In the genomic region with DNA sequence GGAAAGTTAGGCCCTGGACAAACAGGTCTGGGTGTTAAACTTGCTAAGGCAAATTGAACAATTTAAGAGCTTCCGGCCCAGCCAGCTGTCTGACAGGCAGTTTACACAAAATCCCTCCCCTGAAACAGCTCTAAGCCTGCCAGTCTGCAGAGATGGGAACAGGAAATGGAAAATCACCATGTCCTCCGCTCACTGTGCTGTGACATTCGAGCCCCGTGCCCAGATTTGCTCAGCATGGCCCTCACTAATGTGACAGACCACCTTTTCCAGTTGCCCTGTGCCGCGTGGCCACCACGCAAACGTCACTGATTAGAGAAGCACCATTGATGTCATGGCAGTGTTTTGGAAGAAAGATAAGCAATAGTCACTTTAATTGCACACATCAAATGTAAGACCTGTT, we compare ENCODE assay signal across 8 cellular contexts. TPM values are rescaled to one million over a fixed set of nuclear protein-coding genes. Genes with fewer than 3 reads are reported as not detected.
DNase-seq lines count a peak whose midpoint lies in the region; ATAC-seq and TF ChIP-seq lines count a peak whose summit lies in the region.

No MANE protein-coding gene starts in this region.

- H3K4me1 Mint-ChIP-seq in MCF 10A (ENCODE audit: insufficient read depth, unreplicated experiment) (no peaks in the 10 kb centered on the region), type B pancreatic cell (ENCODE audit: unreplicated experiment) (peaks cover 45% of the 10 kb centered on the region)

- H3K36me3 Mint-ChIP-seq in MCF 10A (ENCODE audit: insufficient read depth, unreplicated experiment) (no peaks in the 10 kb centered on the region), type B pancreatic cell (peaks cover 7% of the 10 kb centered on the region)

- DNase-seq in breast epithelium (ENCODE audit: low spot score in 2 of 2) (no peak), MCF 10A (ENCODE audit: unreplicated experiment) (no peak), NCI-H748 (lab: John Stamatoyannopoulos, UW; ENCODE audit: unreplicated experiment) (peak; percentile 63), right cardiac atrium (peak in 1 of 3 donors; percentile 33), type B pancreatic cell (ENCODE audit: extremely low spot score, unreplicated experiment) (no peak), NCI-H2227 treated with DMSO at 0.1 percent for 48 hours (lab: John Stamatoyannopoulos, UW) (no peak), gastrocnemius medialis (no peak)
- no peak for DNase-seq in effector memory CD4-positive, alpha-beta T cell

- H3K9me3 Mint-ChIP-seq in MCF 10A (ENCODE audit: unreplicated experiment) (no peaks in the 10 kb centered on the region), type B pancreatic cell (no peaks in the 10 kb centered on the region)

- TF ChIP-seq POLR2A in breast epithelium (IDR thresholded peaks at IDR 0.05) (no peak), gastrocnemius medialis (IDR thresholded peaks at IDR 0.05) (no peak)

- H3K27me3 ChIP-seq in breast epithelium: no peaks in the 10 kb centered on the region
- no peaks in the 10 kb centered on the region for H3K27me3 ChIP-seq in right cardiac atrium (ENCODE audit: control insufficient read depth, insufficient read depth)
- H3K27me3 ChIP-seq in effector memory CD4-positive, alpha-beta T cell (replicated peaks; ENCODE audit: control insufficient read depth, insufficient read depth, low read length, poor library complexity, severe bottlenecking): no peaks in the 10 kb centered on the region
- no peaks in the 10 kb centered on the region for H3K27me3 ChIP-seq in gastrocnemius medialis

- no peak overlapping the region for H3K4me3 Mint-ChIP-seq in MCF 10A (ENCODE audit: unreplicated experiment)
- H3K4me3 Mint-ChIP-seq in type B pancreatic cell: peak overlapping the region; percentile 71

- TF ChIP-seq CTCF in breast epithelium (IDR thresholded peaks at IDR 0.05): no peak
- no peak for TF ChIP-seq CTCF in MCF 10A (IDR thresholded peaks at IDR 0.05; ENCODE audit: unreplicated experiment)
- no peak for TF ChIP-seq CTCF in type B pancreatic cell (conservative IDR thresholded peaks at IDR 0.05)
- no peak for TF ChIP-seq CTCF in gastrocnemius medialis (IDR thresholded peaks at IDR 0.05 in 4 of 5, conservative IDR thresholded peaks at IDR 0.05 in 1 of 5)

- CTCF ChIA-PET in MCF 10A (lab: Yijun Ruan, JAX): interaction anchor here (0.6 to 1.2 kb wide), 4 partner anchors 13 to 115 kb away, joined by 3 to 6 read pairs (median 3); no protein-coding TSS in a partner anchor

- H3K36me3 ChIP-seq in breast epithelium (no peaks in the 10 kb centered on the region), gastrocnemius medialis (no peaks in the 10 kb centered on the region)
- no peaks in the 10 kb centered on the region for H3K36me3 ChIP-seq in effector memory CD4-positive, alpha-beta T cell (ENCODE audit: control insufficient read depth, insufficient read depth, low read length)

- H3K4me3 ChIP-seq in breast epithelium: no peak overlapping the region
- H3K4me3 ChIP-seq in right cardiac atrium (ENCODE audit: low read length): no peak overlapping the region
- H3K4me3 ChIP-seq in effector memory CD4-positive, alpha-beta T cell (ENCODE audit: insufficient read depth, low read depth, low read length, poor library complexity, severe bottlenecking): no peak overlapping the region
- no peak overlapping the region for H3K4me3 ChIP-seq in gastrocnemius medialis

- H3K9me3 ChIP-seq in breast epithelium: no peaks in the 10 kb centered on the region
- no peaks in the 10 kb centered on the region for H3K9me3 ChIP-seq in right cardiac atrium (ENCODE audit: control insufficient read depth, low read length)
- no peaks in the 10 kb centered on the region for H3K9me3 ChIP-seq in effector memory CD4-positive, alpha-beta T cell (ENCODE audit: control insufficient read depth, low read length)
- no peaks in the 10 kb centered on the region for H3K9me3 ChIP-seq in gastrocnemius medialis

- H3K27me3 Mint-ChIP-seq in MCF 10A (ENCODE audit: insufficient read depth, unreplicated experiment) (no peaks in the 10 kb centered on the region), type B pancreatic cell (no peaks in the 10 kb centered on the region)

- in situ Hi-C loops in gastrocnemius medialis (cut with MboI; ENCODE audit: low sequenced_read_pairs in 4 of 4): no loop called here

- WGBS in right cardiac atrium: 24% methylated on average over 8 of the region's 8 CpGs

- POLR2A ChIA-PET in MCF 10A (lab: Yijun Ruan, JAX): interaction anchor here (1.3 kb wide), 1 partner anchor 8 kb away, joined by 3 read pairs; no protein-coding TSS in a partner anchor

- H3K27ac Mint-ChIP-seq in MCF 10A (ENCODE audit: low read depth, unreplicated experiment) (no peak overlapping the region), type B pancreatic cell (peak overlapping the region; percentile 75)

- peaks cover 8 to 15% of the 10 kb centered on the region in 2 donors for H3K4me1 ChIP-seq in breast epithelium
- H3K4me1 ChIP-seq in right cardiac atrium (ENCODE audit: control insufficient read depth, insufficient read depth, low read length): peaks cover 15% of the 10 kb centered on the region
- H3K4me1 ChIP-seq in effector memory CD4-positive, alpha-beta T cell (ENCODE audit: control insufficient read depth, insufficient read depth, low read length, poor library complexity, severe bottlenecking): no peaks in the 10 kb centered on the region
- peaks cover 0 to 3% of the 10 kb centered on the region in 2 donors for H3K4me1 ChIP-seq in gastrocnemius medialis

- H3K27ac ChIP-seq in breast epithelium (peak overlapping the region; percentile 83 to 88), right cardiac atrium (ENCODE audit: low read length) (peak overlapping the region; percentile 22), gastrocnemius medialis (no peak overlapping the region)
- H3K27ac ChIP-seq in effector memory CD4-positive, alpha-beta T cell (ENCODE audit: insufficient read depth, low read length, poor library complexity, severe bottlenecking): no peak overlapping the region

- intact Hi-C loops in breast epithelium (cut with DNase I; ENCODE audit: low total_unique reads) (no loop called here), MCF 10A (cut with micrococcal nuclease) (no loop called here), right cardiac atrium (cut with DNase I) (no loop called here), gastrocnemius medialis (cut with DNase I; ENCODE audit: low total_unique reads) (no loop called here)

- ATAC-seq in right cardiac atrium (peak; percentile 16 to 52), gastrocnemius medialis (no peak)

- no TSS peak for BruUV-seq in MCF 10A (replicated peaks; lab: Mats Ljungman, UMichigan)

RNA-seq across cellular contexts. Expression of gene CCNJL, which starts 41.0 kb away (rescaled TPM):
- 1 to 10 TPM in 2 of 3 donors, under 1 TPM in 1; 0.32 to 4.2 (median 3.6) TPM for total RNA-seq in breast epithelium
- total RNA-seq in MCF 10A (2022): 3.5 and 3.6 TPM in 2 replicates
- 1 to 10 TPM; 4.3 to 8.6 (median 6.1) TPM for total RNA-seq in right cardiac atrium
- 4.1 TPM for polyA plus RNA-seq in right cardiac atrium
- 7.2 and 16.6 TPM in 2 replicates for total RNA-seq in type B pancreatic cell (ENCODE audit: low replicate concordance)
- total RNA-seq in gastrocnemius medialis: under 1 TPM in 2 of 4 donors, not detected in 2; 0.15 to 0.18 TPM

RNA-seq across cellular contexts. Expression of gene FABP6, which starts 42.1 kb away (rescaled TPM):
- total RNA-seq in breast epithelium (not detected), MCF 10A (2022) (not detected in 2 replicates), right cardiac atrium (not detected), type B pancreatic cell (ENCODE audit: low replicate concordance) (0.85 and 6.3 TPM in 2 replicates), gastrocnemius medialis (not detected)
- 0.68 TPM for polyA plus RNA-seq in right cardiac atrium

Comparison
In these comparisons a context has a peak if more than half of its experiments do, and no peak if none do; other contexts are left out.
1. H3K27ac ChIP-seq: peak in breast epithelium (2 of 2) and right cardiac atrium (single experiment); none in effector memory CD4-positive, alpha-beta T cell (single experiment) and gastrocnemius medialis (0 of 4).
2. ATAC-seq: peak in right cardiac atrium (2 of 2); none in gastrocnemius medialis (0 of 2).